In genomic region chr15:75651810-75652543, GRCh38 we compare ENCODE assay signal across 9 cellular contexts. TPM values are rescaled to one million over a fixed set of nuclear protein-coding genes. Genes with fewer than 3 reads are reported as not detected.
DNase-seq lines count a peak whose midpoint lies in the region; ATAC-seq and TF ChIP-seq lines count a peak whose summit lies in the region.
"Had no signal": no experiment of that assay in that cellular context is flagged by ENCODE, and none has a peak within 500 bp of the region (broad histone marks: within the 10 kb centered on the region; RNA-seq: fewer than 3 reads in every experiment).

No MANE protein-coding gene starts in this region.

- H3K18ac ChIP-seq in H9 (ENCODE audit: insufficient read length, low read depth, low read length) = no peak overlapping the region

- H2BK120ac ChIP-seq in H9 (ENCODE audit: low read depth, low read length, poor library complexity, severe bottlenecking) = no peak overlapping the region

- H3T11ph ChIP-seq in H9 (ENCODE audit: low read length) = no peak overlapping the region

- intact Hi-C loops in activated CD4-positive, alpha-beta memory T cell treated with anti-CD3 and anti-CD28 coated beads for 36 hours (cut with micrococcal nuclease) = no loop called here

- H3K9me3 Mint-ChIP-seq in H9 = no peaks in the 10 kb centered on the region
- H3K9me3 Mint-ChIP-seq in activated CD4-positive, alpha-beta memory T cell treated with anti-CD3 and anti-CD28 coated beads for 36 hours = no peaks in the 10 kb centered on the region

- DNase-seq in H9 (no peak), fibroblast of pulmonary artery (ENCODE audit: low read depth) (no peak), retinal pigment epithelial cell (ENCODE audit: low read depth) (no peak), NCI-H187 treated with DMSO at 0.1 percent for 48 hours (lab: John Stamatoyannopoulos, UW) (no peak), SK-N-DZ (ENCODE audit: low spot score) (no peak)
- peak; percentile 17 for DNase-seq in activated CD4-positive, alpha-beta memory T cell treated with anti-CD3 and anti-CD28 coated beads for 36 hours
- no peak for DNase-seq in stimulated activated CD4-positive, alpha-beta T cell treated with anti-CD3 and anti-CD28 coated beads, Interleukin-2, amount 100 ng/mL, for 48 hours

- no peak overlapping the region for H3K27ac ChIP-seq in H9 (ENCODE audit: insufficient read length, low read depth, low read length)
- H3K27ac ChIP-seq: KMS-11 had no signal

- TF ChIP-seq CTCF in H9 (conservative IDR thresholded peaks at IDR 0.05) = no peak
- TF ChIP-seq CTCF in fibroblast of pulmonary artery (IDR thresholded peaks at IDR 0.05; ENCODE audit: low read length, missing control alignments) = no peak
- TF ChIP-seq CTCF in retinal pigment epithelial cell (conservative IDR thresholded peaks at IDR 0.05; ENCODE audit: low read depth, low read length) = no peak

- H3K14ac ChIP-seq in H9 (ENCODE audit: insufficient read depth, low read length) = no peak overlapping the region

- no peak overlapping the region for H2AFZ ChIP-seq in H9 (ENCODE audit: low read length)

- POLR2A ChIA-PET in activated CD4-positive, alpha-beta memory T cell treated with anti-CD3 and anti-CD28 coated beads for 36 hours (lab: Charles Lee) = interaction anchor here (1.5 kb wide), 1 partner anchor 12 kb away, joined by 3 read pairs; the partner anchor contains the start of gene IMP3

- H3K4me1 ChIP-seq in H9 (ENCODE audit: insufficient read depth, low read length) = peaks cover 3% of the 10 kb centered on the region; the same call in 1 of the 2 replicates

- H3K9me3 ChIP-seq in H9 (ENCODE audit: control insufficient read depth, low read depth, low read length) = no peaks in the 10 kb centered on the region

- H4K5ac ChIP-seq in H9 (ENCODE audit: insufficient read length, low read depth, low read length) = no peak overlapping the region

- WGBS in H9 (ENCODE audit: extremely low coverage, insufficient read length, low lambda C conversion rate) = no CpG with 5 or more reads among the region's 2 CpGs

- H3K27me3 Mint-ChIP-seq in H9 (ENCODE audit: low read depth) = peaks cover 1% of the 10 kb centered on the region; the same call in 1 of the 2 replicates
- no peaks in the 10 kb centered on the region for H3K27me3 Mint-ChIP-seq in activated CD4-positive, alpha-beta memory T cell treated with anti-CD3 and anti-CD28 coated beads for 36 hours

- no peak overlapping the region for H3K9ac ChIP-seq in H9 (ENCODE audit: extremely low read depth, insufficient read length, low read length)
- H3K9ac ChIP-seq: KMS-11 had no signal

- peak overlapping the region in 1 of 3 experiments; percentile 72; a peak in 2 of 7 replicates for H3K27ac Mint-ChIP-seq in H9
- no peak overlapping the region for H3K27ac Mint-ChIP-seq in activated CD4-positive, alpha-beta memory T cell treated with anti-CD3 and anti-CD28 coated beads for 36 hours

- H3K4me1 Mint-ChIP-seq in H9 = peaks cover 48 to 50% of the 10 kb centered on the region in 2 experiments
- H3K4me1 Mint-ChIP-seq in activated CD4-positive, alpha-beta memory T cell treated with anti-CD3 and anti-CD28 coated beads for 36 hours (ENCODE audit: low read depth) = peaks cover 38% of the 10 kb centered on the region

- H2AK5ac ChIP-seq in H9 (ENCODE audit: insufficient read length, low read length) = no peak overlapping the region

- H4K8ac ChIP-seq in H9 (replicated peaks; ENCODE audit: insufficient read length, low read depth, low read length) = no peak overlapping the region

- H3K79me1 ChIP-seq in H9 (ENCODE audit: insufficient read depth, low read depth, low read length, poor library complexity, severe bottlenecking) = no peaks in the 10 kb centered on the region

- peak overlapping the region; percentile 93 for H3K4me3 ChIP-seq in fibroblast of pulmonary artery (replicated peaks; ENCODE audit: low read depth, low read length)
- peak overlapping the region; percentile 37 for H3K4me3 ChIP-seq in retinal pigment epithelial cell (ENCODE audit: low read length)

- peaks cover 18 to 48% (median 38%) of the 10 kb centered on the region in 3 experiments for H3K36me3 Mint-ChIP-seq in H9 (ENCODE audit: insufficient read depth in 1 of 3, low read depth in 3 of 3)
- no peaks in the 10 kb centered on the region for H3K36me3 Mint-ChIP-seq in activated CD4-positive, alpha-beta memory T cell treated with anti-CD3 and anti-CD28 coated beads for 36 hours

- H4K91ac ChIP-seq in H9 (ENCODE audit: insufficient read length, low read depth, low read length) = no peak overlapping the region

- peaks cover 14% of the 10 kb centered on the region for H3K23me2 ChIP-seq in H9 (ENCODE audit: insufficient read length, low read depth, low read length, poor library complexity, severe bottlenecking)

- H3K23ac ChIP-seq in H9 (ENCODE audit: insufficient read length, low read depth, low read length) = no peak overlapping the region

- no peak for ATAC-seq in GM19035 (IDR thresholded peaks at IDR 0.05; ENCODE audit: unreplicated experiment)

- no peak overlapping the region for H2BK20ac ChIP-seq in H9 (ENCODE audit: low read depth, low read length, poor library complexity, severe bottlenecking)

- H3K27me3 ChIP-seq in H9 (ENCODE audit: insufficient read depth, low read length) = no peaks in the 10 kb centered on the region; the same call in 1 of the 2 replicates

- no peak overlapping the region for H2BK5ac ChIP-seq in H9 (ENCODE audit: insufficient read length, low read length)

- CTCF ChIA-PET in activated CD4-positive, alpha-beta memory T cell treated with anti-CD3 and anti-CD28 coated beads for 36 hours (lab: Charles Lee) = interaction anchor here (1.5 kb wide), 1 partner anchor 11 kb away, joined by 5 read pairs; no protein-coding TSS in a partner anchor

- H3K4ac ChIP-seq in H9 (ENCODE audit: low read depth, low read length) = no peak overlapping the region

- H2BK12ac ChIP-seq in H9 (ENCODE audit: insufficient read length, low read depth, low read length) = no peak overlapping the region

- H3K4me3 Mint-ChIP-seq in H9 = peak overlapping the region; percentile 14 to 97; a peak in 3 of 5 replicates
- no peak overlapping the region for H3K4me3 Mint-ChIP-seq in activated CD4-positive, alpha-beta memory T cell treated with anti-CD3 and anti-CD28 coated beads for 36 hours

- no peaks in the 10 kb centered on the region for H4K20me1 ChIP-seq in H9 (ENCODE audit: control insufficient read depth, insufficient read depth, insufficient read length)

- H3K79me2 ChIP-seq in H9 (ENCODE audit: insufficient read depth, low read length) = peaks cover 9% of the 10 kb centered on the region; the same call in 1 of the 2 replicates

- H2BK15ac ChIP-seq in H9 (ENCODE audit: low read depth, low read length) = no peak overlapping the region

- H3K4me2 ChIP-seq in H9 (ENCODE audit: insufficient read depth, insufficient read length, low read length) = no peak overlapping the region
- H3K4me2 ChIP-seq: KMS-11 had no signal

- H3K56ac ChIP-seq in H9 (ENCODE audit: insufficient read length, low read depth, low read length) = no peak overlapping the region

RNA-seq across cellular contexts. Expression of gene SNX33, which starts 4.3 kb away (rescaled TPM):
- total RNA-seq in H9 (2021) = 17.7 and 18.7 TPM in 2 replicates
- total RNA-seq in activated CD4-positive, alpha-beta memory T cell treated with anti-CD3 and anti-CD28 coated beads for 36 hours = 1 to 10 TPM; 3.0 to 3.2 TPM
- 3.5 and 4.2 TPM in 2 replicates for polyA plus RNA-seq in SK-N-DZ (2014; cell fraction: cytosol; rRNA removed)
- 7.1 and 10.5 TPM in 2 replicates for polyA plus RNA-seq in SK-N-DZ (2014; cell fraction: nucleus; rRNA removed)

RNA-seq across cellular contexts. Expression of gene IMP3, which starts 12.0 kb away (rescaled TPM):
- total RNA-seq in H9 (2021) = 97.9 and 106 TPM in 2 replicates
- 10 to 100 TPM; 71.7 to 72.4 TPM for total RNA-seq in activated CD4-positive, alpha-beta memory T cell treated with anti-CD3 and anti-CD28 coated beads for 36 hours
- 206 and 226 TPM in 2 replicates for polyA plus RNA-seq in SK-N-DZ (2014; cell fraction: cytosol; rRNA removed)
- 135 and 163 TPM in 2 replicates for polyA plus RNA-seq in SK-N-DZ (2014; cell fraction: nucleus; rRNA removed)

RNA-seq across cellular contexts. Expression of gene SNUPN, which starts 26.5 kb away (rescaled TPM):
- 29.8 and 32.7 TPM in 2 replicates for total RNA-seq in H9 (2021)
- total RNA-seq in activated CD4-positive, alpha-beta memory T cell treated with anti-CD3 and anti-CD28 coated beads for 36 hours = 10 to 100 TPM; 33.4 to 34.2 TPM
- polyA plus RNA-seq in SK-N-DZ (2014; cell fraction: cytosol; rRNA removed) = 24.8 and 29.2 TPM in 2 replicates
- polyA plus RNA-seq in SK-N-DZ (2014; cell fraction: nucleus; rRNA removed) = 13.8 and 15.6 TPM in 2 replicates
